Comparison of ENCODE assay signal across 26 cellular contexts in genomic region chr5:178984145-178985072, GRCh38. TPM values are rescaled to one million over a fixed set of nuclear protein-coding genes. Genes with fewer than 3 reads are reported as not detected.
DNase-seq lines count a peak whose midpoint lies in the region; ATAC-seq and TF ChIP-seq lines count a peak whose summit lies in the region.
"Had no signal": no experiment of that assay in that cellular context is flagged by ENCODE, and none has a peak within 500 bp of the region (broad histone marks: within the 10 kb centered on the region; RNA-seq: fewer than 3 reads in every experiment).

No MANE protein-coding gene starts in this region.

- H3K9me3 ChIP-seq in WERI-Rb-1 (ENCODE audit: severe bottlenecking) (no peaks in the 10 kb centered on the region), neuronal stem cell (replicated peaks in 1 of 2; ENCODE audit: control insufficient read depth in 2 of 2, insufficient read depth in 1 of 2, low read depth in 1 of 2, low read length in 2 of 2) (peaks cover 55 to 65% of the 10 kb centered on the region in 2 donors), spleen (peaks cover 3 to 99% (median 95%) of the 10 kb centered on the region in 8 donors), body of pancreas (peaks cover 0 to 78% (median 0%) of the 10 kb centered on the region in 3 donors)

- WGBS in neuronal stem cell (ENCODE audit: extremely low coverage in 2 of 2, insufficient read length in 2 of 2, insufficient replicate concordance in 1 of 2), 2 donors = no CpG with 5 or more reads among the region's 37 CpGs
- WGBS in spleen, 5 donors = 89 to 97% (median 93%) methylated on average over 37 of the region's 37 CpGs
- WGBS in body of pancreas, 2 donors = 95 to 96% methylated on average over 32 to 37 of the region's 37 CpGs

- H3K27ac ChIP-seq in WERI-Rb-1 (peak overlapping the region; percentile 86), neuronal stem cell (replicated peaks; ENCODE audit: low read length) (no peak overlapping the region), spleen (no peak overlapping the region), body of pancreas (no peak overlapping the region)
- H3K27ac ChIP-seq: 22Rv1; A549; BLaER1 treated with 17β-estradiol and CSF1 and Interleukin-3, amounts not matched to agents 10 nM and 100 nM; GM23248 had no signal

- H3K4me2 ChIP-seq in neuronal stem cell (ENCODE audit: insufficient read depth, low read length, poor library complexity, severe bottlenecking) = no peak overlapping the region
- H3K4me2 ChIP-seq: A549; BLaER1 treated with 17β-estradiol and CSF1 and Interleukin-3, amounts not matched to agents 10 nM and 100 nM had no signal

- H3K27me3 ChIP-seq in WERI-Rb-1 (ENCODE audit: insufficient read depth, low read depth, severe bottlenecking) = no peaks in the 10 kb centered on the region
- H3K27me3 ChIP-seq in neuronal stem cell (ENCODE audit: control insufficient read depth in 3 of 3, insufficient read depth in 3 of 3, low read depth in 1 of 3, low read length in 3 of 3) = no peaks in the 10 kb centered on the region
- H3K27me3 ChIP-seq in spleen (replicated peaks in 1 of 7) = no peaks in the 10 kb centered on the region
- no peaks in the 10 kb centered on the region for H3K27me3 ChIP-seq in body of pancreas
- H3K27me3 ChIP-seq: BE2C; BLaER1 treated with 17β-estradiol and CSF1 and Interleukin-3, amounts not matched to agents 10 nM and 100 nM had no signal

- H3K14ac ChIP-seq in neuronal stem cell (ENCODE audit: low read length) = no peak overlapping the region

- H3K9ac ChIP-seq in neuronal stem cell (ENCODE audit: low read depth, low read length, poor library complexity) = no peak overlapping the region
- H3K9ac ChIP-seq: BLaER1 treated with 17β-estradiol and CSF1 and Interleukin-3, amounts not matched to agents 10 nM and 100 nM; GM23248 had no signal

- peaks cover 31% of the 10 kb centered on the region for H3K36me3 ChIP-seq in WERI-Rb-1
- no peaks in the 10 kb centered on the region for H3K36me3 ChIP-seq in neuronal stem cell (replicated peaks in 1 of 2; ENCODE audit: control insufficient read depth in 2 of 2, insufficient read depth in 2 of 2, low read length in 2 of 2)
- H3K36me3 ChIP-seq in spleen = no peaks in the 10 kb centered on the region
- H3K36me3 ChIP-seq in body of pancreas (replicated peaks in 1 of 2; ENCODE audit: insufficient read depth in 1 of 2, low read depth in 2 of 2) = no peaks in the 10 kb centered on the region
- H3K36me3 ChIP-seq: BE2C; BLaER1 treated with 17β-estradiol and CSF1 and Interleukin-3, amounts not matched to agents 10 nM and 100 nM had no signal

- H3K23ac ChIP-seq in neuronal stem cell (ENCODE audit: low read depth, low read length, poor library complexity) = no peak overlapping the region

- H3K4me3 ChIP-seq in WERI-Rb-1 (ENCODE audit: low read depth, low read length) (no peak overlapping the region), neuronal stem cell (ENCODE audit: low read length in 2 of 2) (no peak overlapping the region), spleen (no peak overlapping the region), body of pancreas (no peak overlapping the region)
- H3K4me3 ChIP-seq: A549; BLaER1 treated with 17β-estradiol and CSF1 and Interleukin-3, amounts not matched to agents 10 nM and 100 nM; GM12878; GM23248 had no signal

- TF ChIP-seq CTCF in WERI-Rb-1 (IDR thresholded peaks at IDR 0.05; ENCODE audit: low read depth, low read length) (no peak), spleen (IDR thresholded peaks at IDR 0.05 in 8 of 11, conservative IDR thresholded peaks at IDR 0.05 in 3 of 11) (no peak), body of pancreas (IDR thresholded peaks at IDR 0.05) (no peak)

- H2AK5ac ChIP-seq in neuronal stem cell (ENCODE audit: low read depth, low read length) = no peak overlapping the region

- no peak overlapping the region for H4K8ac ChIP-seq in neuronal stem cell (ENCODE audit: low read depth, low read length)

- H2BK120ac ChIP-seq in neuronal stem cell (ENCODE audit: low read depth, low read length) = no peak overlapping the region

- DNase-seq in DMS 273 (lab: John Stamatoyannopoulos, UW; ENCODE audit: unreplicated experiment) (peak; percentile 19), DMS 273 treated with DMSO at 0.1 percent for 48 hours (lab: John Stamatoyannopoulos, UW) (no peak), WERI-Rb-1 (peak; percentile 83), neuronal stem cell (ENCODE audit: low spot score) (no peak), spleen (peak; percentile 44), glomerular visceral epithelial cell (ENCODE audit: extremely low spot score) (no peak), body of pancreas (no peak), 8988T (no peak)
- DNase-seq: ACHN; AML-193; BE2C; CD4-positive, alpha-beta T cell; CD8-positive, alpha-beta memory T cell; DMS153; DMS79; EL; GDM1; GM23248; H9 had no signal

- H3K4ac ChIP-seq in neuronal stem cell (ENCODE audit: low read length) = no peak overlapping the region

- no peak for ATAC-seq in body of pancreas
- ATAC-seq: A549, GM12878, HCT116 had no signal

- no peak overlapping the region for H3K18ac ChIP-seq in neuronal stem cell (ENCODE audit: low read length)

- TF ChIP-seq POLR2A in spleen (IDR thresholded peaks at IDR 0.05) (no peak), body of pancreas (IDR thresholded peaks at IDR 0.05) (no peak)

- H2BK5ac ChIP-seq in neuronal stem cell (ENCODE audit: low read length) = peak overlapping the region; percentile 3

- H2BK12ac ChIP-seq in neuronal stem cell (ENCODE audit: low read length) = peak overlapping the region; percentile 73

- H3K79me1 ChIP-seq in neuronal stem cell (ENCODE audit: low read depth, low read length) = peaks cover 2% of the 10 kb centered on the region

- no peaks in the 10 kb centered on the region for H3K4me1 ChIP-seq in neuronal stem cell (ENCODE audit: control insufficient read depth in 2 of 2, insufficient read depth in 1 of 2, low read depth in 1 of 2, low read length in 2 of 2)
- no peaks in the 10 kb centered on the region for H3K4me1 ChIP-seq in spleen
- no peaks in the 10 kb centered on the region for H3K4me1 ChIP-seq in body of pancreas
- H3K4me1 ChIP-seq: A549; BE2C; BLaER1 treated with 17β-estradiol and CSF1 and Interleukin-3, amounts not matched to agents 10 nM and 100 nM had no signal

- intact Hi-C loops in spleen (cut with DNase I; ENCODE audit: low total_unique reads) = no loop called here
- intact Hi-C loops in body of pancreas (cut with DNase I) = no loop called here

- H2AFZ ChIP-seq in neuronal stem cell (ENCODE audit: low read length) = no peak overlapping the region
- H2AFZ ChIP-seq: GM23248 had no signal

- H2BK15ac ChIP-seq in neuronal stem cell (ENCODE audit: low read length) = no peak overlapping the region

- no peak overlapping the region for H4K91ac ChIP-seq in neuronal stem cell (ENCODE audit: low read depth, low read length, poor library complexity)

RNA-seq across cellular contexts. Expression of gene GRM6, which starts 10.7 kb away (rescaled TPM):
- not detected for polyA plus RNA-seq in neuronal stem cell (2013, experiment 1 of 2)
- not detected for polyA plus RNA-seq in neuronal stem cell (2013, experiment 2 of 2)
- not detected for total RNA-seq in spleen
- polyA plus RNA-seq in spleen = not detected
- not detected for total RNA-seq in body of pancreas
- total RNA-seq: CD4-positive, alpha-beta T cell; CD8-positive, alpha-beta memory T cell; GM12878; GM23248; H1; H9 had no signal
- polyA plus RNA-seq: A549; CD14-positive monocyte; CD8-positive, alpha-beta memory T cell; GM12878; H1 had no signal

RNA-seq across cellular contexts. Expression of gene ZNF879, which starts 39.2 kb away (rescaled TPM):
- polyA plus RNA-seq in neuronal stem cell (2013, experiment 1 of 2) = 2.5 TPM
- polyA plus RNA-seq in neuronal stem cell (2013, experiment 2 of 2) = 2.9 TPM
- total RNA-seq in spleen (1 to 10 TPM; 6.0 to 8.2 (median 7.0) TPM), body of pancreas (1 to 10 TPM; 1.6 to 2.1 TPM)
- 1 to 10 TPM; 3.1 to 4.5 (median 3.2) TPM for polyA plus RNA-seq in spleen
- total RNA-seq: GM12878 had no signal

RNA-seq across cellular contexts. Expression of gene ZNF454, which starts 43.4 kb away (rescaled TPM):
- 3.1 TPM for polyA plus RNA-seq in neuronal stem cell (2013, experiment 1 of 2)
- 3.3 TPM for polyA plus RNA-seq in neuronal stem cell (2013, experiment 2 of 2)
- 1 to 10 TPM; 1.3 to 4.9 (median 2.2) TPM for total RNA-seq in spleen
- under 1 TPM; 0.20 to 0.64 (median 0.21) TPM for polyA plus RNA-seq in spleen
- 1 to 10 TPM; 4.2 to 8.2 TPM for total RNA-seq in body of pancreas
- total RNA-seq: CD4-positive, alpha-beta T cell; CD8-positive, alpha-beta memory T cell; GM12878; H9 had no signal
- polyA plus RNA-seq: A549; CD14-positive monocyte; CD8-positive, alpha-beta memory T cell; GM12878 had no signal

Comparison
In these comparisons a context has a peak if more than half of its experiments do, and no peak if none do; other contexts are left out.
1. DNase-seq: peak in DMS 273 (single experiment), WERI-Rb-1 (single experiment) and spleen (single experiment); none in DMS 273 treated with DMSO at 0.1 percent for 48 hours (single experiment), neuronal stem cell (single experiment), glomerular visceral epithelial cell (single experiment), body of pancreas (0 of 4) and 8988T (single experiment).